12 cellular contexts compared by ENCODE assay signal in the genomic region with DNA sequence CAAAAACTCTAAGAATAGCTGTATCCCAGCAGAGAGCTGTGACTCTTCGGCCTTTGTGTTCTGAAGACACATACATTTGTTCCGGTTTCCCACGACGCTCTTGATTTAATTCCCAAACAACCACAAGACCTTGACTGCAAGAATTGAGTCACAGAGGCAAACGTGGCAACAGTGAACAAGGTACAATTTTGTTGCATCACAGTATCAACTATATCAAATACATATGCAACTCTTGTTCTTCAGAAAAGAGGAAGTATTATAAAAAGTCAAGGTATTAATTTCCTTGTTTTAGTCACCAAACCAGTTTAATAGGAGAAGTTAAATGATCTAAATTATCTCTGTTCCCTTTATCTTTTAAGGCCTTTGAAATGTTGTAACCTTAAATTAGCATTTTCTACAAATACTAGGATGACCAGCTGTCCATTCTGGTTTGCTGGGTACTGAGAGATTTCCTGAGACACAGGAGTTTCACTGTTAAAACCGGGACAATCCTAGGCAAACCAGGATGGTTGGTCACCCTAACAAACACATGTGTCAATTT. TPM values are rescaled to one million over a fixed set of nuclear protein-coding genes. Genes with fewer than 3 reads are reported as not detected.
DNase-seq lines count a peak whose midpoint lies in the region; ATAC-seq, FAIRE-seq and TF ChIP-seq lines count a peak whose summit lies in the region.
"Had no signal": no experiment of that assay in that cellular context is flagged by ENCODE, and none has a peak within 500 bp of the region (broad histone marks: within the 10 kb centered on the region; RNA-seq: fewer than 3 reads in every experiment).

No MANE protein-coding gene starts in this region.

- no peaks in the 10 kb centered on the region for H3K27me3 ChIP-seq in SJCRH30

- no peak for TF ChIP-seq POLR2A in GM12892 (IDR thresholded peaks at IDR 0.05; ENCODE audit: low read depth, low read length)

- peak overlapping the region; percentile 57 for H3K27ac ChIP-seq in SJCRH30
- no peak overlapping the region for H3K27ac ChIP-seq in substantia nigra (ENCODE audit: low read depth, low read length, poor library complexity, severe bottlenecking)

- no peak overlapping the region for H3K4me3 Mint-ChIP-seq in endothelial cell (ENCODE audit: unreplicated experiment)

- no peaks in the 10 kb centered on the region for H3K9me3 Mint-ChIP-seq in endothelial cell (ENCODE audit: unreplicated experiment)

- ATAC-seq in HG02884 (IDR thresholded peaks at IDR 0.05; ENCODE audit: unreplicated experiment) (peak; percentile 63), mucosa of descending colon (peak; percentile 29)
- ATAC-seq: left ventricle myocardium superior had no signal

- DNase-seq in GM12892 (ENCODE audit: insufficient read length) (no peak), SJCRH30 (peak; percentile 32 to 59), mucosa of descending colon (no peak), endothelial cell (ENCODE audit: low spot score) (no peak), substantia nigra (lab: John Stamatoyannopoulos, UW) (no peak), GM03348 (ENCODE audit: low spot score) (no peak)
- DNase-seq in activated effector memory CD4-positive, alpha-beta T cell treated with Interleukin-2 at 50 U/mL for 16 hours, result no peak
- DNase-seq: left ventricle myocardium superior, MM.1S, SK-N-SH had no signal

- H3K9me3 ChIP-seq in SJCRH30 (replicated peaks) (no peaks in the 10 kb centered on the region), mucosa of descending colon (no peaks in the 10 kb centered on the region)
- H3K9me3 ChIP-seq: SK-N-SH had no signal

- H3K4me1 ChIP-seq in SJCRH30, result peaks cover 30% of the 10 kb centered on the region
- no peaks in the 10 kb centered on the region for H3K4me1 ChIP-seq in mucosa of descending colon (ENCODE audit: low read depth)

- TF ChIP-seq CTCF in mucosa of descending colon (IDR thresholded peaks at IDR 0.05) (no peak), endothelial cell (IDR thresholded peaks at IDR 0.05; ENCODE audit: unreplicated experiment) (no peak)

- no peak overlapping the region for H3K27ac Mint-ChIP-seq in endothelial cell (ENCODE audit: unreplicated experiment)

- intact Hi-C loops in mucosa of descending colon (cut with DNase I, micrococcal nuclease), result no loop called here

- H3K4me3 ChIP-seq in SJCRH30 (no peak overlapping the region), mucosa of descending colon (no peak overlapping the region)

- H3K4me1 Mint-ChIP-seq in endothelial cell (ENCODE audit: unreplicated experiment), result no peaks in the 10 kb centered on the region

- H3K27me3 Mint-ChIP-seq in endothelial cell (ENCODE audit: unreplicated experiment), result no peaks in the 10 kb centered on the region

- peak; percentile 80 for FAIRE-seq in GM12892 (lab: Jason Lieb, UNC)

- H3K36me3 ChIP-seq in SJCRH30 (peaks cover 40% of the 10 kb centered on the region), mucosa of descending colon (ENCODE audit: low read depth) (no peaks in the 10 kb centered on the region)

- H3K36me3 Mint-ChIP-seq in endothelial cell (ENCODE audit: low read depth, unreplicated experiment), result peaks cover 11% of the 10 kb centered on the region

RNA-seq across cellular contexts. Expression of gene HPS5, which starts 11.1 kb away (rescaled TPM):
- polyA plus RNA-seq in GM12892 (2012; ENCODE audit: missing spikeins), result 17.9 TPM
- 36.9 and 40.5 TPM in 2 replicates for total RNA-seq in SJCRH30 (2014; rRNA removed; shearing (Covaris generic))
- total RNA-seq in mucosa of descending colon (10 to 100 TPM in 2 of 3 donors, 1 to 10 TPM in 1; 9.8 to 16.6 (median 14.1) TPM), endothelial cell (ENCODE audit: unreplicated experiment) (14.7 TPM)

RNA-seq across cellular contexts. Expression of gene GTF2H1, which starts 11.5 kb away (rescaled TPM):
- 37.8 TPM for polyA plus RNA-seq in GM12892 (2012; ENCODE audit: missing spikeins)
- 72.9 and 85.2 TPM in 2 replicates for total RNA-seq in SJCRH30 (2014; rRNA removed; shearing (Covaris generic))
- total RNA-seq in mucosa of descending colon (10 to 100 TPM; 32.8 to 43.3 (median 35.9) TPM), endothelial cell (ENCODE audit: unreplicated experiment) (35.9 TPM)

RNA-seq across cellular contexts. Expression of gene SAA1, which starts 44.8 kb away (rescaled TPM):
- polyA plus RNA-seq in GM12892 (2012; ENCODE audit: missing spikeins), result not detected
- total RNA-seq in SJCRH30 (2014; rRNA removed; shearing (Covaris generic)), result not detected in 2 replicates
- total RNA-seq in mucosa of descending colon (10 to 100 TPM in 1 of 3 donors, 1 to 10 TPM in 2; 3.9 to 11.3 (median 8.0) TPM), endothelial cell (ENCODE audit: unreplicated experiment) (not detected)
- total RNA-seq: H4 had no signal
- polyA plus RNA-seq: SK-N-SH had no signal

Comparison
In these comparisons a context has a peak if more than half of its experiments do, and no peak if none do; other contexts are left out.
1. DNase-seq: peak in SJCRH30 (2 of 2); none in GM12892 (single experiment), mucosa of descending colon (0 of 3), endothelial cell (single experiment), activated effector memory CD4-positive, alpha-beta T cell treated with Interleukin-2 at 50 U/mL for 16 hours (single experiment), substantia nigra (0 of 49) and GM03348 (single experiment).